19 cellular contexts compared by ENCODE assay signal in the genomic region with DNA sequence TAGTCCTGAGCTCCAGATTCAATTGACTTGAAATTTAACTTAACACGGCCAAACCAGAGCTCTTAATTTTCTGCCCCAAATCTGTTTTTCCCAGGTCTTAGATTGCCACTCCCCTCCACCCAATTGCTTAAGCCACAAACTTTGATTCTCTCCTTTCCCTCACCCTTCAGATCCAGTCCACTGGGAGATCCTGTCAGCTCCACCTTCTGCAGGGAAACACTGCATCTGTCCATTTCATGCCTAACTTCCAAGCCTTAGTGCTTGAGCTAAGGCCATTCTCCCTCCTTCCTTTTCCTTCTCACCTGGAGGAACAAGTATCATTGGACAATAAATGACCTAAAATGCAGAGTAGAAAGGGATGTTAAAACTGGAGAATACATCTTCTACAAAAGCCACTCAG.
DNase-seq lines count a peak whose midpoint lies in the region; ATAC-seq and TF ChIP-seq lines count a peak whose summit lies in the region.
"Had no signal": no experiment of that assay in that cellular context is flagged by ENCODE, and none has a peak within 500 bp of the region (broad histone marks: within the 10 kb centered on the region; RNA-seq: fewer than 3 reads in every experiment).

No MANE protein-coding gene starts in this region.

- TF ChIP-seq CTCF in esophagus muscularis mucosa (IDR thresholded peaks at IDR 0.05), result no peak
- no peak for TF ChIP-seq CTCF in neural progenitor cell (IDR thresholded peaks at IDR 0.05)
- no peak for TF ChIP-seq CTCF in body of pancreas (IDR thresholded peaks at IDR 0.05)

- peak overlapping the region; percentile 13 for H2AFZ ChIP-seq in neural progenitor cell (replicated peaks)

- H3K27ac ChIP-seq in esophagus muscularis mucosa (replicated peaks in 1 of 4) (no peak overlapping the region), neural progenitor cell (no peak overlapping the region), body of pancreas (no peak overlapping the region)
- H3K27ac ChIP-seq: 22Rv1; A549; BLaER1 treated with 17β-estradiol and CSF1 and Interleukin-3, amounts not matched to agents 10 nM and 100 nM; C4-2B had no signal

- peaks cover 2% of the 10 kb centered on the region for H3K4me1 Mint-ChIP-seq in T-helper 17 cell
- peaks cover 3% of the 10 kb centered on the region for H3K4me1 Mint-ChIP-seq in neural progenitor cell
- no peaks in the 10 kb centered on the region for H3K4me1 Mint-ChIP-seq in stimulated activated effector memory CD8-positive, alpha-beta T cell treated with anti-CD3 and anti-CD28 coated beads, Interleukin-12 subunit alpha, Interleukin-12 subunit beta, amount 100 ng/mL, for 72 hours
- H3K4me1 Mint-ChIP-seq: B cell had no signal

- no peak for DNase-seq in T-helper 17 cell
- DNase-seq in esophagus muscularis mucosa (ENCODE audit: extremely low spot score), result peak; percentile 66
- no peak for DNase-seq in neural progenitor cell (ENCODE audit: low spot score)
- DNase-seq in stimulated activated effector memory CD8-positive, alpha-beta T cell treated with anti-CD3 and anti-CD28 coated beads, Interleukin-12 subunit alpha, Interleukin-12 subunit beta, amount 100 ng/mL, for 72 hours (ENCODE audit: low spot score in 2 of 2), result no peak
- no peak for DNase-seq in body of pancreas
- DNase-seq in HT-29 (ENCODE audit: low spot score), result no peak
- DNase-seq: AML-193; Calu3; CD4-positive, alpha-beta T cell; CD8-positive, alpha-beta T cell; DMS79 treated with DMSO at 0.1 percent for 48 hours; GF-D8 had no signal

- H3K27me3 ChIP-seq in esophagus muscularis mucosa (no peaks in the 10 kb centered on the region), neural progenitor cell (no peaks in the 10 kb centered on the region), body of pancreas (no peaks in the 10 kb centered on the region)
- H3K27me3 ChIP-seq: BLaER1 treated with 17β-estradiol and CSF1 and Interleukin-3, amounts not matched to agents 10 nM and 100 nM had no signal

- H3K9me3 ChIP-seq in T-helper 17 cell (ENCODE audit: control insufficient read depth, low read length, poor library complexity, severe bottlenecking) (no peaks in the 10 kb centered on the region), esophagus muscularis mucosa (peaks cover 0 to 6% (median 4%) of the 10 kb centered on the region in 4 donors), neural progenitor cell (ENCODE audit: low read depth) (no peaks in the 10 kb centered on the region), body of pancreas (no peaks in the 10 kb centered on the region)
- H3K9me3 ChIP-seq: Caco-2 had no signal

- H3K4me1 ChIP-seq in esophagus muscularis mucosa (no peaks in the 10 kb centered on the region), neural progenitor cell (no peaks in the 10 kb centered on the region), body of pancreas (no peaks in the 10 kb centered on the region)
- H3K4me1 ChIP-seq: A549; BLaER1 treated with 17β-estradiol and CSF1 and Interleukin-3, amounts not matched to agents 10 nM and 100 nM; Caco-2 had no signal

- TF ChIP-seq POLR2A in esophagus muscularis mucosa (IDR thresholded peaks at IDR 0.05; ENCODE audit: low read depth) (no peak), body of pancreas (IDR thresholded peaks at IDR 0.05) (no peak)

- no peaks in the 10 kb centered on the region for H3K36me3 ChIP-seq in esophagus muscularis mucosa
- H3K36me3 ChIP-seq in neural progenitor cell, result no peaks in the 10 kb centered on the region
- no peaks in the 10 kb centered on the region for H3K36me3 ChIP-seq in body of pancreas (replicated peaks in 1 of 2; ENCODE audit: insufficient read depth in 1 of 2, low read depth in 2 of 2)
- H3K36me3 ChIP-seq: BLaER1 treated with 17β-estradiol and CSF1 and Interleukin-3, amounts not matched to agents 10 nM and 100 nM had no signal

- H3K36me3 Mint-ChIP-seq in T-helper 17 cell (ENCODE audit: low read depth), result no peaks in the 10 kb centered on the region
- H3K36me3 Mint-ChIP-seq in neural progenitor cell, result peaks cover 75% of the 10 kb centered on the region
- no peaks in the 10 kb centered on the region for H3K36me3 Mint-ChIP-seq in stimulated activated effector memory CD8-positive, alpha-beta T cell treated with anti-CD3 and anti-CD28 coated beads, Interleukin-12 subunit alpha, Interleukin-12 subunit beta, amount 100 ng/mL, for 72 hours
- H3K36me3 Mint-ChIP-seq: CD8-positive, alpha-beta T cell had no signal

- ATAC-seq in T-helper 17 cell (no peak), body of pancreas (no peak), GM21526 (IDR thresholded peaks at IDR 0.05; ENCODE audit: low FRiP score, unreplicated experiment) (no peak)
- no peak for ATAC-seq in stimulated activated effector memory CD8-positive, alpha-beta T cell treated with anti-CD3 and anti-CD28 coated beads, Interleukin-12 subunit alpha, Interleukin-12 subunit beta, amount 100 ng/mL, for 72 hours
- ATAC-seq: A549; CD8-positive, alpha-beta T cell had no signal

- no peak overlapping the region for H3K4me3 Mint-ChIP-seq in T-helper 17 cell
- H3K4me3 Mint-ChIP-seq in neural progenitor cell, result no peak overlapping the region
- no peak overlapping the region for H3K4me3 Mint-ChIP-seq in stimulated activated effector memory CD8-positive, alpha-beta T cell treated with anti-CD3 and anti-CD28 coated beads, Interleukin-12 subunit alpha, Interleukin-12 subunit beta, amount 100 ng/mL, for 72 hours
- H3K4me3 Mint-ChIP-seq: B cell; CD4-positive, alpha-beta T cell; CD8-positive, alpha-beta T cell had no signal

- no peaks in the 10 kb centered on the region for H3F3A ChIP-seq in neural progenitor cell (ENCODE audit: low read depth)

- H3K27me3 Mint-ChIP-seq in T-helper 17 cell (no peaks in the 10 kb centered on the region), neural progenitor cell (ENCODE audit: insufficient read depth, low read depth) (peaks cover 9% of the 10 kb centered on the region)
- H3K27me3 Mint-ChIP-seq: CD4-positive, alpha-beta T cell had no signal

- H3K4me3 ChIP-seq in esophagus muscularis mucosa, result no peak overlapping the region
- H3K4me3 ChIP-seq in neural progenitor cell, result no peak overlapping the region
- H3K4me3 ChIP-seq in body of pancreas, result no peak overlapping the region
- H3K4me3 ChIP-seq: A549; BLaER1 treated with 17β-estradiol and CSF1 and Interleukin-3, amounts not matched to agents 10 nM and 100 nM had no signal

- intact Hi-C loops in esophagus muscularis mucosa (cut with DNase I), result no loop called here
- intact Hi-C loops in body of pancreas (cut with DNase I), result no loop called here

- H3K4me2 ChIP-seq in neural progenitor cell, result no peak overlapping the region
- H3K4me2 ChIP-seq: A549; BLaER1 treated with 17β-estradiol and CSF1 and Interleukin-3, amounts not matched to agents 10 nM and 100 nM had no signal

- H3K9ac ChIP-seq in neural progenitor cell, result no peak overlapping the region
- H3K9ac ChIP-seq: BLaER1 treated with 17β-estradiol and CSF1 and Interleukin-3, amounts not matched to agents 10 nM and 100 nM had no signal

- H3K9me3 Mint-ChIP-seq in neural progenitor cell, result peaks cover 7% of the 10 kb centered on the region
- no peaks in the 10 kb centered on the region for H3K9me3 Mint-ChIP-seq in stimulated activated effector memory CD8-positive, alpha-beta T cell treated with anti-CD3 and anti-CD28 coated beads, Interleukin-12 subunit alpha, Interleukin-12 subunit beta, amount 100 ng/mL, for 72 hours
- H3K9me3 Mint-ChIP-seq: CD4-positive, alpha-beta T cell; CD8-positive, alpha-beta T cell had no signal

- H3K27ac Mint-ChIP-seq in T-helper 17 cell (peak overlapping the region; percentile 1), neural progenitor cell (no peak overlapping the region)
- H3K27ac Mint-ChIP-seq in stimulated activated effector memory CD8-positive, alpha-beta T cell treated with anti-CD3 and anti-CD28 coated beads, Interleukin-12 subunit alpha, Interleukin-12 subunit beta, amount 100 ng/mL, for 72 hours, result peak overlapping the region; percentile 23
- H3K27ac Mint-ChIP-seq: B cell; CD4-positive, alpha-beta T cell; CD8-positive, alpha-beta T cell had no signal

- TF ChIP-seq EP300 in esophagus muscularis mucosa (IDR thresholded peaks at IDR 0.05), result no peak

- no peaks in the 10 kb centered on the region for H4K20me1 ChIP-seq in neural progenitor cell (ENCODE audit: low read depth)
- H4K20me1 ChIP-seq: BLaER1 treated with 17β-estradiol and CSF1 and Interleukin-3, amounts not matched to agents 10 nM and 100 nM had no signal

- WGBS in esophagus muscularis mucosa, result 84% methylated on average over 1 of the region's 1 CpG
- 79 to 88% methylated on average over 1 of the region's 1 CpG for WGBS in body of pancreas, 2 donors

- no peaks in the 10 kb centered on the region for H3K79me2 ChIP-seq in neural progenitor cell (ENCODE audit: low read depth)
